Comparison of ENCODE assay signal across 10 cellular contexts in genomic region chr20:47543006-47543431, GRCh38. TPM values are rescaled to one million over a fixed set of nuclear protein-coding genes. Genes with fewer than 3 reads are reported as not detected.
DNase-seq lines count a peak whose midpoint lies in the region; ATAC-seq and TF ChIP-seq lines count a peak whose summit lies in the region.
"Had no signal": no experiment of that assay in that cellular context is flagged by ENCODE, and none has a peak within 500 bp of the region (broad histone marks: within the 10 kb centered on the region; RNA-seq: fewer than 3 reads in every experiment).

No MANE protein-coding gene starts in this region.

- H3K27ac ChIP-seq in Panc1 (ENCODE audit: low read length) (no peak overlapping the region), endodermal cell (ENCODE audit: low read depth, low read length) (no peak overlapping the region)
- H3K27ac ChIP-seq: SK-N-MC had no signal

- in situ Hi-C loops in Panc1 (cut with HindIII; ENCODE audit: low pct_unique_long_range_greater_than_20kb, low sequenced_read_pairs): no loop called here

- POLR2A ChIA-PET in Panc1 (lab: Charles Lee): no interaction called here

- H3K4me3 ChIP-seq in Panc1 (ENCODE audit: low read depth in 2 of 2, low read length in 2 of 2) (no peak overlapping the region), endodermal cell (ENCODE audit: low read length) (no peak overlapping the region), lower leg skin (ENCODE audit: low read depth, poor library complexity, severe bottlenecking) (no peak overlapping the region)
- H3K4me3 ChIP-seq: SK-N-MC had no signal

- no peak for TF ChIP-seq POLR2A in lower leg skin (IDR thresholded peaks at IDR 0.05)

- DNase-seq in activated T-cell treated with anti-CD3 and anti-CD28 coated beads, Interleukin-2, amount 50 U/mL, for 72 hours: no peak
- no peak for DNase-seq in activated T-cell treated with anti-CD3 and anti-CD28 coated beads, Interleukin-2, amount 50 U/mL, for 48 hours
- DNase-seq in Panc1 (ENCODE audit: low read depth, low spot score): no peak
- no peak for DNase-seq in endodermal cell
- no peak for DNase-seq in stimulated activated naive B cell treated with anti-CD40 and anti-IgM and Interleukin-4, amounts not matched to agents 10 μg/mL and 1 μg/mL and 100 μg/mL, for 72 hours
- no peak for DNase-seq in Calu3
- DNase-seq in lower leg skin (ENCODE audit: low spot score in 2 of 2): no peak
- DNase-seq: NCI-H510A had no signal

- CTCF ChIA-PET in Panc1 (lab: Charles Lee): interaction anchor here (0.7 kb wide), 2 partner anchors 61 to 1463 kb away, joined by 3 to 4 read pairs; no protein-coding TSS in a partner anchor
- CTCF ChIA-PET in Calu3 (lab: Charles Lee): interaction anchor here (0.6 to 0.9 kb wide), 3 partner anchors 19 to 964 kb away, joined by 3 to 4 read pairs (median 3); no protein-coding TSS in a partner anchor

- BruUV-seq in Panc1 (replicated peaks; lab: Mats Ljungman, UMichigan) (no TSS peak), Calu3 (replicated peaks; lab: Mats Ljungman, UMichigan) (no TSS peak)

- H3K9me3 ChIP-seq in Panc1 (ENCODE audit: control insufficient read depth, insufficient read depth, low read depth, low read length) (no peaks in the 10 kb centered on the region), endodermal cell (ENCODE audit: control insufficient read depth, low read length) (no peaks in the 10 kb centered on the region)

- 67 to 75% methylated on average over 1 of the region's 1 CpG for WGBS in endodermal cell (ENCODE audit: insufficient coverage in 1 of 2, insufficient read length in 1 of 2), 2 experiments
- WGBS in lower leg skin, 2 donors: 58 to 60% methylated on average over 1 of the region's 1 CpG

- intact Hi-C loops in Panc1 (cut with micrococcal nuclease; ENCODE audit: unreplicated experiment): no loop called here
- intact Hi-C loops in Calu3 (cut with micrococcal nuclease; ENCODE audit: unreplicated experiment): no loop called here
- intact Hi-C loops in lower leg skin (cut with DNase I; ENCODE audit: low total_unique reads): no loop called here

- TF ChIP-seq CTCF in Panc1 (IDR thresholded peaks at IDR 0.05): no peak
- TF ChIP-seq CTCF in endodermal cell (conservative IDR thresholded peaks at IDR 0.05): no peak
- no peak for TF ChIP-seq CTCF in Calu3 (IDR thresholded peaks at IDR 0.05; ENCODE audit: unreplicated experiment)
- TF ChIP-seq CTCF in lower leg skin (IDR thresholded peaks at IDR 0.05): no peak

- H3K36me3 ChIP-seq in Panc1 (ENCODE audit: control insufficient read depth, insufficient read depth, low read length) (no peaks in the 10 kb centered on the region), endodermal cell (ENCODE audit: control insufficient read depth, insufficient read depth, low read length) (peaks cover 3% of the 10 kb centered on the region)

- peaks cover 89% of the 10 kb centered on the region for H3K4me1 Mint-ChIP-seq in activated T-cell treated with anti-CD3 and anti-CD28 coated beads, Interleukin-2, amount 50 U/mL, for 72 hours (ENCODE audit: low read depth)
- H3K4me1 Mint-ChIP-seq in endodermal cell (peaks cover 32% of the 10 kb centered on the region), Calu3 (ENCODE audit: low read depth, unreplicated experiment) (peaks cover 62% of the 10 kb centered on the region)
- peaks cover 44 to 87% of the 10 kb centered on the region in 2 donors for H3K4me1 Mint-ChIP-seq in stimulated activated naive B cell treated with anti-CD40 and anti-IgM and Interleukin-4, amounts not matched to agents 10 μg/mL and 1 μg/mL and 100 μg/mL, for 72 hours

- peak; percentile 40 to 58 for ATAC-seq in activated T-cell treated with anti-CD3 and anti-CD28 coated beads, Interleukin-2, amount 50 U/mL, for 72 hours (replicated peaks in 1 of 2)
- ATAC-seq in Panc1 (peak; percentile 56; the same call in 1 of the 2 replicates), GM18519 (IDR thresholded peaks at IDR 0.05; ENCODE audit: low FRiP score, unreplicated experiment) (no peak)
- peak; percentile 52 to 53 for ATAC-seq in stimulated activated naive B cell treated with anti-CD40 and anti-IgM and Interleukin-4, amounts not matched to agents 10 μg/mL and 1 μg/mL and 100 μg/mL, for 72 hours (replicated peaks)

- H3K36me3 Mint-ChIP-seq in activated T-cell treated with anti-CD3 and anti-CD28 coated beads, Interleukin-2, amount 50 U/mL, for 72 hours (ENCODE audit: insufficient read depth in 2 of 2): peaks cover 2 to 13% of the 10 kb centered on the region in 2 donors
- peaks cover 4% of the 10 kb centered on the region for H3K36me3 Mint-ChIP-seq in endodermal cell (ENCODE audit: low read depth)
- H3K36me3 Mint-ChIP-seq in stimulated activated naive B cell treated with anti-CD40 and anti-IgM and Interleukin-4, amounts not matched to agents 10 μg/mL and 1 μg/mL and 100 μg/mL, for 72 hours: peaks cover 37 to 49% of the 10 kb centered on the region in 2 donors
- H3K36me3 Mint-ChIP-seq in Calu3 (ENCODE audit: insufficient read depth, unreplicated experiment): peaks cover 20% of the 10 kb centered on the region

- H3K4me3 Mint-ChIP-seq in activated T-cell treated with anti-CD3 and anti-CD28 coated beads, Interleukin-2, amount 50 U/mL, for 72 hours: peak overlapping the region in 1 of 2 donors; percentile 1
- H3K4me3 Mint-ChIP-seq in endodermal cell (no peak overlapping the region), Calu3 (ENCODE audit: low read depth, unreplicated experiment) (no peak overlapping the region)
- peak overlapping the region; percentile 7 to 8 for H3K4me3 Mint-ChIP-seq in stimulated activated naive B cell treated with anti-CD40 and anti-IgM and Interleukin-4, amounts not matched to agents 10 μg/mL and 1 μg/mL and 100 μg/mL, for 72 hours

- H3K27me3 ChIP-seq in Panc1 (ENCODE audit: control insufficient read depth, insufficient read depth, low read length) (no peaks in the 10 kb centered on the region), endodermal cell (ENCODE audit: control insufficient read depth, insufficient read depth, low read length, poor library complexity, severe bottlenecking) (no peaks in the 10 kb centered on the region)

- H3K27ac Mint-ChIP-seq in activated T-cell treated with anti-CD3 and anti-CD28 coated beads, Interleukin-2, amount 50 U/mL, for 72 hours: peak overlapping the region; percentile 35
- H3K27ac Mint-ChIP-seq in endodermal cell (peak overlapping the region; percentile 69), Calu3 (ENCODE audit: unreplicated experiment) (no peak overlapping the region)
- H3K27ac Mint-ChIP-seq in stimulated activated naive B cell treated with anti-CD40 and anti-IgM and Interleukin-4, amounts not matched to agents 10 μg/mL and 1 μg/mL and 100 μg/mL, for 72 hours: peak overlapping the region; percentile 92

- no peak overlapping the region for H3K9ac ChIP-seq in endodermal cell (ENCODE audit: extremely low read depth, low read length, poor library complexity, severe bottlenecking)

- no peaks in the 10 kb centered on the region for H3K9me3 Mint-ChIP-seq in activated T-cell treated with anti-CD3 and anti-CD28 coated beads, Interleukin-2, amount 50 U/mL, for 72 hours
- H3K9me3 Mint-ChIP-seq in endodermal cell (no peaks in the 10 kb centered on the region), Calu3 (ENCODE audit: low read depth, unreplicated experiment) (no peaks in the 10 kb centered on the region)
- H3K9me3 Mint-ChIP-seq in stimulated activated naive B cell treated with anti-CD40 and anti-IgM and Interleukin-4, amounts not matched to agents 10 μg/mL and 1 μg/mL and 100 μg/mL, for 72 hours: no peaks in the 10 kb centered on the region

- peaks cover 19% of the 10 kb centered on the region; the same call in 1 of the 2 replicates for H3K4me1 ChIP-seq in Panc1 (ENCODE audit: control insufficient read depth, insufficient read depth, low read length)
- no peaks in the 10 kb centered on the region for H3K4me1 ChIP-seq in endodermal cell (ENCODE audit: control insufficient read depth, insufficient read depth, low read length)

- H3K27me3 Mint-ChIP-seq in activated T-cell treated with anti-CD3 and anti-CD28 coated beads, Interleukin-2, amount 50 U/mL, for 72 hours (ENCODE audit: low read depth): no peaks in the 10 kb centered on the region
- H3K27me3 Mint-ChIP-seq in endodermal cell (ENCODE audit: insufficient read depth): no peaks in the 10 kb centered on the region
- no peaks in the 10 kb centered on the region for H3K27me3 Mint-ChIP-seq in stimulated activated naive B cell treated with anti-CD40 and anti-IgM and Interleukin-4, amounts not matched to agents 10 μg/mL and 1 μg/mL and 100 μg/mL, for 72 hours
- H3K27me3 Mint-ChIP-seq in Calu3 (ENCODE audit: unreplicated experiment): no peaks in the 10 kb centered on the region

RNA-seq across cellular contexts. Expression of gene NCOA3, which starts 41.3 kb away (rescaled TPM):
- total RNA-seq in activated T-cell treated with anti-CD3 and anti-CD28 coated beads, Interleukin-2, amount 50 U/mL, for 72 hours: 100 to 1,000 TPM in 1 of 2 donors, 10 to 100 TPM in 1; 76.0 to 113 TPM
- 47.7 TPM for total RNA-seq in Panc1 (2021; ENCODE audit: unreplicated experiment)
- 16.3 TPM for polyA plus RNA-seq in Panc1 (2012; ENCODE audit: insufficient read length)
- total RNA-seq in endodermal cell: 10 to 100 TPM; 38.6 TPM
- 15.2 TPM for polyA plus RNA-seq in endodermal cell (2013, experiment 1 of 2)
- 14.4 TPM for polyA plus RNA-seq in endodermal cell (2013, experiment 2 of 2)
- 60.3 and 63.8 TPM in 2 replicates for total RNA-seq in Calu3 (2022)
- 10 to 100 TPM; 43.6 to 55.0 (median 49.5) TPM for total RNA-seq in lower leg skin

Comparison
In these comparisons a context has a peak if more than half of its experiments do, and no peak if none do; other contexts are left out.
1. H3K4me3 Mint-ChIP-seq: peak in stimulated activated naive B cell treated with anti-CD40 and anti-IgM and Interleukin-4, amounts not matched to agents 10 μg/mL and 1 μg/mL and 100 μg/mL, for 72 hours (2 of 2); none in endodermal cell (single experiment) and Calu3 (single experiment).